Comparison of ENCODE assay signal across 14 cellular contexts in the genomic region with DNA sequence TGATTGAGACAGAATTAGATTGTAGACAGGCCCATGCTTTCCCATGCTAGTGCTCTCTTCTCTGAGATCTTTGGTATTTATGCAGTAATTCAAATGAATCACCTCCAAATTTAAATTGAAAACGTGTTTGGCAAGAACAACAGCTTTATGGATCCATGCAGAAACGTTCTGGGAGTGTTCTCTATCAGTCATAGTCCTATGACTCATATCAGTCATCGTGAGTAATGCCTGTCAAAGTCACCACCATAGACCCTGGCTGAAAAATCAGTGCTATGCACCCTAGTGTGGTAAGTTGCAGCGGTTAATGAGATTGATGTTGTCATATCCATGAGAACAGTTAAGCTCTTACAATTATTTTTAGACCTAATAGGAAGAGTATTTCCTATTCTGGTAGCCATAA.
DNase-seq lines count a peak whose midpoint lies in the region; ATAC-seq and TF ChIP-seq lines count a peak whose summit lies in the region.
"Had no signal": no experiment of that assay in that cellular context is flagged by ENCODE, and none has a peak within 500 bp of the region (broad histone marks: within the 10 kb centered on the region; RNA-seq: fewer than 3 reads in every experiment).

No MANE protein-coding gene starts in this region.

- H3K79me2 ChIP-seq in PC-3 (ENCODE audit: low read length), result no peaks in the 10 kb centered on the region

- peak; percentile 0 for DNase-seq in GM12865 (ENCODE audit: low read depth)
- DNase-seq in PC-3, result peak; percentile 98
- DNase-seq in epithelial cell of prostate (ENCODE audit: low read depth, low spot score), result peak; percentile 87
- DNase-seq in pulmonary artery endothelial cell (ENCODE audit: low read depth, low spot score), result peak; percentile 20
- no peak for DNase-seq in NOMO-1 (lab: John Stamatoyannopoulos, UW; ENCODE audit: unreplicated experiment in 2 of 2)
- no peak for DNase-seq in WERI-Rb-1
- DNase-seq in NCI-H187 (lab: John Stamatoyannopoulos, UW), result no peak
- DNase-seq: body of pancreas, NCI-H1105, NCI-H526 treated with DMSO at 0.1 percent for 48 hours, SK-N-SH had no signal

- H3K4me1 ChIP-seq in PC-3 (ENCODE audit: insufficient read depth, low read length), result peaks cover 58% of the 10 kb centered on the region
- H3K4me1 ChIP-seq: body of pancreas, right atrium auricular region had no signal

- no peaks in the 10 kb centered on the region for H3K9me2 ChIP-seq in PC-3 (replicated peaks; ENCODE audit: low read length)
- H3K9me2 ChIP-seq: SK-N-SH had no signal

- H3F3A ChIP-seq in PC-3 (ENCODE audit: low read length, unreplicated experiment), result no peaks in the 10 kb centered on the region

- H3K4me2 ChIP-seq in PC-3 (ENCODE audit: low read length), result peak overlapping the region; percentile 66
- H3K4me2 ChIP-seq: SK-N-SH had no signal

- POLR2A ChIA-PET in PC-3 (lab: Charles Lee; ENCODE audit: unreplicated experiment), result interaction anchor here (0.6 kb wide), 1 partner anchor 59 kb away, joined by 4 read pairs; no protein-coding TSS in a partner anchor

- BruUV-seq in PC-3 (replicated peaks; lab: Mats Ljungman, UMichigan), result no TSS peak

- H3K36me3 ChIP-seq in PC-3 (ENCODE audit: low read depth, low read length), result no peaks in the 10 kb centered on the region
- H3K36me3 ChIP-seq in WERI-Rb-1, result no peaks in the 10 kb centered on the region
- H3K36me3 ChIP-seq: right atrium auricular region had no signal

- H3K9me3 ChIP-seq in PC-3 (ENCODE audit: low read length) (no peaks in the 10 kb centered on the region), WERI-Rb-1 (ENCODE audit: severe bottlenecking) (no peaks in the 10 kb centered on the region)
- H3K9me3 ChIP-seq: body of pancreas, right atrium auricular region, SK-N-SH had no signal

- H3K9ac ChIP-seq in PC-3 (ENCODE audit: low read length), result peak overlapping the region; percentile 27; the same call in 1 of the 2 replicates
- H3K9ac ChIP-seq: SK-N-SH had no signal

- peak overlapping the region; percentile 76 for H3K27ac ChIP-seq in PC-3 (ENCODE audit: low read length)
- H3K27ac ChIP-seq in epithelial cell of prostate, result peak overlapping the region; percentile 57
- H3K27ac ChIP-seq in WERI-Rb-1, result no peak overlapping the region
- H3K27ac ChIP-seq: body of pancreas, right atrium auricular region had no signal

- TF ChIP-seq CTCF in GM12865 (IDR thresholded peaks at IDR 0.05; ENCODE audit: insufficient read depth, low read depth, low read length, missing control alignments), result no peak
- no peak for TF ChIP-seq CTCF in PC-3 (conservative IDR thresholded peaks at IDR 0.05; ENCODE audit: low read depth, low read length)
- TF ChIP-seq CTCF in WERI-Rb-1 (IDR thresholded peaks at IDR 0.05; ENCODE audit: low read depth, low read length), result no peak

- CTCF ChIA-PET in PC-3 (lab: Charles Lee), result interaction anchor here (0.6 kb wide), 1 partner anchor 34 kb away, joined by 4 read pairs; no protein-coding TSS in a partner anchor

- no peak overlapping the region for H2AFZ ChIP-seq in PC-3 (ENCODE audit: low read length)

- H3K27me3 ChIP-seq in PC-3 (ENCODE audit: low read length), result no peaks in the 10 kb centered on the region
- no peaks in the 10 kb centered on the region for H3K27me3 ChIP-seq in WERI-Rb-1 (ENCODE audit: insufficient read depth, low read depth, severe bottlenecking)
- H3K27me3 ChIP-seq: body of pancreas, right atrium auricular region had no signal

- H3K4me3 ChIP-seq in GM12865 (ENCODE audit: low read depth, low read length) (no peak overlapping the region), PC-3 (ENCODE audit: low read length) (peak overlapping the region; percentile 13; the same call in 1 of the 2 replicates), WERI-Rb-1 (ENCODE audit: low read depth, low read length) (no peak overlapping the region)
- H3K4me3 ChIP-seq: body of pancreas, right atrium auricular region had no signal

- intact Hi-C loops in PC-3 (cut with micrococcal nuclease), result loop anchor here (1.0 to 5.0 kb wide), 3 partner anchors 23 to 541 kb away; no protein-coding TSS in a partner anchor

- no peaks in the 10 kb centered on the region for H4K20me1 ChIP-seq in PC-3 (ENCODE audit: low read length)

- ATAC-seq in PC-3, result peak; percentile 96
- ATAC-seq in GM18861 (IDR thresholded peaks at IDR 0.05; ENCODE audit: unreplicated experiment), result no peak
- ATAC-seq: activated CD4-positive, CD25-positive, alpha-beta regulatory T cell treated with anti-CD3 and anti-CD28 coated beads, Interleukin-2, amount 50 U/mL, for 24 hours; body of pancreas had no signal

Comparison
In these comparisons a context has a peak if more than half of its experiments do, and no peak if none do; other contexts are left out.
1. DNase-seq: peak in GM12865 (single experiment), PC-3 (single experiment), epithelial cell of prostate (single experiment) and pulmonary artery endothelial cell (single experiment); none in NOMO-1 (0 of 2), WERI-Rb-1 (single experiment) and NCI-H187 (0 of 2).